ENCODE assay signal across 32 cellular contexts in the genomic region with DNA sequence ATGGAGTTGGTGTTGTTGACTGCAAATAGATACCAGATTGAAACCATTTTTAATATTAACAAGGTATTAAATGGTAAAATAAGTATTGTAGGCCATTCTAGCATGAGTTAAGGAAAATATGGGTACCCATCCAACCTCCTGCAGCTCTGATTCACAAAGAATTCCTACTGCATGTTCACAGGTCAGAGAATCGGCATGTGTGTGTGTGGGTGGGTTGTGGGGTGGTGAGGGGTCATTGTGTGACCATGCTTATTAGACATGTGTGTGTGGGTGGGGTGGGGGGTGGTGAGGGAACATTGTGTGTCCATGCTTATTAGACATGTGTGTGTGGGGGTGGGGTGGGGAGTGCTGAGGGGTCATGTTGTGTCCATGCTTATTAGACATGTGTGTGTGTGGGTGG. TPM values are rescaled to one million over a fixed set of nuclear protein-coding genes. Genes with fewer than 3 reads are reported as not detected.
"Had no signal": no experiment of that assay in that cellular context is flagged by ENCODE, and none has a peak within 500 bp of the region (broad histone marks: within the 10 kb centered on the region; RNA-seq: fewer than 3 reads in every experiment).

No MANE protein-coding gene starts in this region.

- H3K27me3 ChIP-seq: ovary, sigmoid colon, vagina had no signal

- H3K4me3 Mint-ChIP-seq: endodermal cell; immature natural killer cell; naive thymus-derived CD8-positive, alpha-beta T cell; nephron progenitor cell; stimulated activated naive B cell treated with anti-CD40 and anti-IgM and Interleukin-4, amounts not matched to agents 10 μg/mL and 1 μg/mL and 100 μg/mL, for 72 hours; stimulated activated naive CD8-positive, alpha-beta T cell treated with anti-CD3 and anti-CD28 coated beads, Interleukin-15, Interleukin-2, amounts not matched to agents 100 ng/mL and 50 ng/mL, for 24 hours had no signal

- H3K9me3 Mint-ChIP-seq: endodermal cell; immature natural killer cell; naive thymus-derived CD8-positive, alpha-beta T cell; nephron progenitor cell; stimulated activated naive CD8-positive, alpha-beta T cell treated with anti-CD3 and anti-CD28 coated beads, Interleukin-15, Interleukin-2, amounts not matched to agents 100 ng/mL and 50 ng/mL, for 24 hours had no signal

- H3K27ac ChIP-seq: epithelial cell of prostate, lower lobe of right lung, ovary, psoas muscle, sigmoid colon, vagina had no signal

- H3K36me3 ChIP-seq: lower lobe of right lung, ovary, sigmoid colon, thoracic aorta, vagina had no signal

- H3K27ac Mint-ChIP-seq: endodermal cell; immature natural killer cell; naive thymus-derived CD8-positive, alpha-beta T cell; nephron progenitor cell; stimulated activated naive B cell treated with anti-CD40 and anti-IgM and Interleukin-4, amounts not matched to agents 10 μg/mL and 1 μg/mL and 100 μg/mL, for 72 hours; stimulated activated naive CD8-positive, alpha-beta T cell treated with anti-CD3 and anti-CD28 coated beads, Interleukin-15, Interleukin-2, amounts not matched to agents 100 ng/mL and 50 ng/mL, for 24 hours had no signal

- DNase-seq: dorsolateral prefrontal cortex; effector CD4-positive, alpha-beta T cell; endodermal cell; foreskin melanocyte; glutamatergic neuron; hypothalamus; immature natural killer cell; islet precursor cell; left ventricle myocardium superior; lower lobe of right lung; naive thymus-derived CD8-positive, alpha-beta T cell; nephron progenitor cell; nucleus accumbens; ovary; posterior cingulate gyrus; psoas muscle; right cardiac atrium; sigmoid colon; small intestine; stimulated activated CD4-positive, alpha-beta T cell treated with anti-CD3 and anti-CD28 coated beads, Interleukin-15, amount 100 ng/mL, for 24 hours; stimulated activated CD4-positive, alpha-beta T cell treated with anti-CD3 and anti-CD28 coated beads, Interleukin-2, amount 100 ng/mL, for 48 hours; stimulated activated naive B cell treated with anti-CD40 and anti-IgM and Interleukin-4, amounts not matched to agents 10 μg/mL and 1 μg/mL and 100 μg/mL, for 72 hours; trophoblast cell had no signal

- H3K36me3 Mint-ChIP-seq: immature natural killer cell; naive thymus-derived CD8-positive, alpha-beta T cell had no signal

- H3K9me3 ChIP-seq: lower lobe of right lung, ovary, psoas muscle, sigmoid colon, thoracic aorta, vagina had no signal

- H3K4me3 ChIP-seq: dorsolateral prefrontal cortex, lower lobe of right lung, ovary, psoas muscle, sigmoid colon, thoracic aorta, vagina had no signal

- H3K4me1 Mint-ChIP-seq: immature natural killer cell; naive thymus-derived CD8-positive, alpha-beta T cell; nephron progenitor cell; stimulated activated naive B cell treated with anti-CD40 and anti-IgM and Interleukin-4, amounts not matched to agents 10 μg/mL and 1 μg/mL and 100 μg/mL, for 72 hours had no signal

- FAIRE-seq: colon, small intestine had no signal

- H3K4me1 ChIP-seq: psoas muscle, sigmoid colon had no signal

RNA-seq across cellular contexts. Expression of a gene that starts 3.2 kb away (rescaled TPM):
- total RNA-seq: endodermal cell; esophagus mucosa; fibroblast of lung; left ventricle myocardium superior; mesenteric fat pad; myocyte; naive thymus-derived CD8-positive, alpha-beta T cell; ovary; right cardiac atrium; vagina had no signal
- polyA plus RNA-seq: fibroblast of lung; immature natural killer cell; naive thymus-derived CD8-positive, alpha-beta T cell; ovary; right cardiac atrium had no signal
